ENCODE assay signal across 9 cellular contexts in genomic region chr16:3861808-3862451, GRCh38. TPM values are rescaled to one million over a fixed set of nuclear protein-coding genes. Genes with fewer than 3 reads are reported as not detected.
DNase-seq lines count a peak whose midpoint lies in the region; ATAC-seq and TF ChIP-seq lines count a peak whose summit lies in the region.
"Had no signal": no experiment of that assay in that cellular context is flagged by ENCODE, and none has a peak within 500 bp of the region (broad histone marks: within the 10 kb centered on the region; RNA-seq: fewer than 3 reads in every experiment).

No MANE protein-coding gene starts in this region.

- H3K9me3 ChIP-seq in A673 (ENCODE audit: low read depth, low read length, poor library complexity, severe bottlenecking) (no peaks in the 10 kb centered on the region), ovary (no peaks in the 10 kb centered on the region), testis (no peaks in the 10 kb centered on the region)

- WGBS in ovary, 3 donors: 43 to 51% (median 49%) methylated on average over 12 of the region's 12 CpGs
- WGBS in testis, 2 donors: 49 to 52% methylated on average over 12 of the region's 12 CpGs

- POLR2A ChIA-PET in A673 (lab: Charles Lee; ENCODE audit: low non-redundant PET): interaction anchor here (0.9 kb wide), 1 partner anchor 19 kb away, joined by 4 read pairs; the partner anchor contains the start of gene CREBBP

- H3K4me1 ChIP-seq in A673 (ENCODE audit: insufficient read depth, low read length, poor library complexity, severe bottlenecking) (peaks cover 64% of the 10 kb centered on the region), GM23338 (ENCODE audit: insufficient read depth) (peaks cover 40% of the 10 kb centered on the region), ovary (ENCODE audit: insufficient read depth) (peaks cover 38% of the 10 kb centered on the region), testis (peaks cover 34% of the 10 kb centered on the region)

- no peaks in the 10 kb centered on the region for H3K9me2 ChIP-seq in GM23338 (ENCODE audit: insufficient read depth)

- intact Hi-C loops in A673 (cut with micrococcal nuclease; ENCODE audit: unreplicated experiment) (no loop called here), ovary (cut with DNase I) (loop anchor here in 1 of 4 donors (10.0 kb wide), 1 partner anchor 57 kb away; no protein-coding TSS in a partner anchor), testis (cut with DNase I; ENCODE audit: low total_unique reads) (no loop called here)

- no peaks in the 10 kb centered on the region for H3K36me3 Mint-ChIP-seq in GM23338 (ENCODE audit: low read depth)
- H3K36me3 Mint-ChIP-seq in immature natural killer cell: no peaks in the 10 kb centered on the region

- no peak for TF ChIP-seq EP300 in ovary (IDR thresholded peaks at IDR 0.05)

- ATAC-seq in GM23338: peak; percentile 52

- no TSS peak for BruUV-seq in A673 (replicated peaks; lab: Mats Ljungman, UMichigan)

- TF ChIP-seq POLR2A in ovary (IDR thresholded peaks at IDR 0.05) (no peak), testis (IDR thresholded peaks at IDR 0.05) (no peak)

- TF ChIP-seq CTCF in A673 (conservative IDR thresholded peaks at IDR 0.05; ENCODE audit: low read depth, low read length) (no peak), GM23338 (conservative IDR thresholded peaks at IDR 0.05; ENCODE audit: low read depth in 2 of 2) (no peak), GM10266 (IDR thresholded peaks at IDR 0.05; ENCODE audit: control insufficient read depth, insufficient read depth, low read depth, missing control alignments) (no peak), ovary (IDR thresholded peaks at IDR 0.05) (no peak), testis (IDR thresholded peaks at IDR 0.05) (no peak)

- H3K9me3 Mint-ChIP-seq in GM23338: no peaks in the 10 kb centered on the region
- no peaks in the 10 kb centered on the region for H3K9me3 Mint-ChIP-seq in immature natural killer cell

- peaks cover 80% of the 10 kb centered on the region for H4K20me1 ChIP-seq in GM23338 (replicated peaks; ENCODE audit: insufficient read depth)

- H2AFZ ChIP-seq in GM23338: no peak overlapping the region

- H3K27me3 ChIP-seq in A673 (replicated peaks; ENCODE audit: insufficient read depth, low read depth, low read length, poor library complexity) (no peaks in the 10 kb centered on the region), GM23338 (ENCODE audit: insufficient read depth) (no peaks in the 10 kb centered on the region), ovary (no peaks in the 10 kb centered on the region), testis (no peaks in the 10 kb centered on the region)

- no peaks in the 10 kb centered on the region for H3K27me3 Mint-ChIP-seq in GM23338 (ENCODE audit: insufficient read depth, low read depth, poor library complexity)
- H3K27me3 Mint-ChIP-seq in immature natural killer cell (ENCODE audit: low read depth in 3 of 3): peaks cover 0 to 8% (median 2%) of the 10 kb centered on the region in 3 donors

- H3F3A ChIP-seq in GM23338 (replicated peaks; ENCODE audit: low read depth): no peaks in the 10 kb centered on the region

- CTCF ChIA-PET in A673 (lab: Charles Lee): interaction anchor here (0.6 kb wide), 1 partner anchor 391 kb away, joined by 3 read pairs; no protein-coding TSS in a partner anchor

- H3K4me3 ChIP-seq in A673 (ENCODE audit: low read depth, low read length, poor library complexity, severe bottlenecking) (peak overlapping the region; percentile 23), GM23338 (no peak overlapping the region), ovary (no peak overlapping the region), testis (no peak overlapping the region)

- H3K27ac ChIP-seq in A673 (ENCODE audit: low read depth, low read length, poor library complexity, severe bottlenecking) (peak overlapping the region; percentile 55), GM23338 (ENCODE audit: low read depth) (no peak overlapping the region; the same call in 1 of the 2 replicates), ovary (no peak overlapping the region), testis (no peak overlapping the region)

- H3K79me2 ChIP-seq in GM23338 (replicated peaks; ENCODE audit: insufficient read depth): peaks cover 100% of the 10 kb centered on the region

- no peak overlapping the region for H3K27ac Mint-ChIP-seq in GM23338
- H3K27ac Mint-ChIP-seq in immature natural killer cell: peak overlapping the region; percentile 21 to 75 (median 40)

- no peak overlapping the region for H3K4me2 ChIP-seq in GM23338

- H3K36me3 ChIP-seq in A673 (ENCODE audit: insufficient read depth, low read length, poor library complexity, severe bottlenecking): no peaks in the 10 kb centered on the region
- no peaks in the 10 kb centered on the region for H3K36me3 ChIP-seq in GM23338 (ENCODE audit: insufficient read depth)
- no peaks in the 10 kb centered on the region for H3K36me3 ChIP-seq in ovary
- no peaks in the 10 kb centered on the region for H3K36me3 ChIP-seq in testis (ENCODE audit: low read depth, missing control alignments)

- DNase-seq in A673 (ENCODE audit: low spot score): peak; percentile 71
- no peak for DNase-seq in GM23338 (ENCODE audit: low spot score)
- DNase-seq in T1000 (lab: John Stamatoyannopoulos, UW): peak; percentile 20
- no peak for DNase-seq in immature natural killer cell
- DNase-seq in GM10266 (ENCODE audit: extremely low spot score): no peak
- DNase-seq in ovary: no peak
- no peak for DNase-seq in cortex of kidney (lab: John Stamatoyannopoulos, UW)
- no peak for DNase-seq in testis
- DNase-seq: activated gamma-delta T cell had no signal

- no peak overlapping the region for H3K4me3 Mint-ChIP-seq in GM23338
- H3K4me3 Mint-ChIP-seq in immature natural killer cell: peak overlapping the region; percentile 24 to 65 (median 63)

- H3K4me1 Mint-ChIP-seq in GM23338 (peaks cover 53% of the 10 kb centered on the region), immature natural killer cell (peaks cover 94 to 100% of the 10 kb centered on the region in 2 donors)

TF ChIP-seq in GM23338, 12 proteins besides CTCF, POLR2A, EP300 and RAD21 (continues in another document):
- TF ChIP-seq POLR2AphosphoS5 (IDR thresholded peaks at IDR 0.05; ENCODE audit: low read depth) (no peak), EZH2phosphoT487 (IDR thresholded peaks at IDR 0.05; ENCODE audit: unreplicated experiment) (no peak), JUNB (IDR thresholded peaks at IDR 0.05; ENCODE audit: unreplicated experiment) (no peak), ETS1 (IDR thresholded peaks at IDR 0.05) (no peak)

RNA-seq across cellular contexts. Expression of gene CREBBP, which starts 18.6 kb away (rescaled TPM):
- total RNA-seq in A673 (2021) (76.1 and 79.6 TPM in 2 replicates), ovary (10 to 100 TPM; 50.3 to 94.5 (median 78.3) TPM), testis (100 to 1,000 TPM; 141 to 185 TPM)
- 42.7 and 54.8 TPM in 2 replicates for total RNA-seq in GM23338 (2014; rRNA removed; shearing (Covaris generic))
- polyA plus RNA-seq in GM23338 (2016; fragmentation: Nextera tagmentation; extraction: Ambion mirVana) (36.9 and 38.1 TPM in 2 replicates), immature natural killer cell (10 to 100 TPM in 1 of 3 donors, 1 to 10 TPM in 1, under 1 TPM in 1; 0.27 to 23.8 (median 3.9) TPM), ovary (10 to 100 TPM; 35.6 to 81.5 TPM), testis (ENCODE audit: insufficient read depth, low read depth, low replicate concordance) (86.0 TPM)

Comparison
In these comparisons a context has a peak if more than half of its experiments do, and no peak if none do; other contexts are left out.
1. DNase-seq: peak in A673 (single experiment) and T1000 (single experiment); none in GM23338 (single experiment), immature natural killer cell (0 of 3), GM10266 (single experiment), ovary (0 of 5), cortex of kidney (single experiment) and testis (single experiment).